1 cellular context compared by ENCODE assay signal in the genomic region with DNA sequence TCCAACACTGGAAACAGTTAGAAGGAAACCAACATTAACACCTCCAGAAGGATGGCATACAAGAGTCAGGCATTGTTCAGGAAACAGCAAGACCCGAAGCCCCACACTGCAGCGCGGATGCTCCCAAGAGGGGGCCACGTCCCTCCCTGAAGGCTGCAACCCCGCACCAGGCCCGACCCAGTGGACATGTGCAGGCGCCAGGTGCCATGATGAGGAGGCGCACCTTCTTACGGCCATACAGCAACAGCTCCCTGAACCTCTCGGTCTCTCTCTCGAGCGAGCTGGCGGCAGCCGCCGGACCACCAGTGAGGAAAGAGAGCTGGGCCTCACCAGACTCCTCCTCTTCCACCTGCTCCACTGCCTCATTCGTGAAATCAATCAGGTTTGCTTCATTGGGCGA.
TF ChIP-seq lines count a peak whose summit lies in the region.

No MANE protein-coding gene starts in this region.

TF ChIP-seq in HepG2, 621 proteins besides CTCF, POLR2A, EP300 and RAD21:
- TF ChIP-seq AGO2 (optimal IDR thresholded peaks at IDR 0.05; ENCODE audit: low read depth, low read length) (peak; percentile 49), NKX3-1 (CRISPR knock-in tag; IDR thresholded peaks at IDR 0.05) (no peak)
